In genomic region chr15:65329298-65329990, GRCh38 we compare ENCODE assay signal across 1 cellular context.
TF ChIP-seq lines count a peak whose summit lies in the region.

No MANE protein-coding gene starts in this region.

TF ChIP-seq in H1, 55 proteins besides CTCF, POLR2A, EP300 and RAD21:
- no peak for TF ChIP-seq CBX5 (IDR thresholded peaks at IDR 0.05; ENCODE audit: low read depth, low read length)
- no peak for TF ChIP-seq HDAC6 (IDR thresholded peaks at IDR 0.05; ENCODE audit: low read depth, low read length)
- TF ChIP-seq SUZ12 (IDR thresholded peaks at IDR 0.05; ENCODE audit: low read length), result no peak
- no peak for TF ChIP-seq NANOG (IDR thresholded peaks at IDR 0.05; ENCODE audit: insufficient read depth, low read depth, low read length, poor library complexity, severe bottlenecking)
- TF ChIP-seq CEBPB (IDR thresholded peaks at IDR 0.05; ENCODE audit: low read depth, low read length), result no peak
